In genomic region chr6:2688416-2689064, GRCh38 we compare ENCODE assay signal across 10 cellular contexts.
DNase-seq lines count a peak whose midpoint lies in the region; ATAC-seq lines count a peak whose summit lies in the region.
"Had no signal": no experiment of that assay in that cellular context is flagged by ENCODE, and none has a peak within 500 bp of the region (broad histone marks: within the 10 kb centered on the region; RNA-seq: fewer than 3 reads in every experiment).

No MANE protein-coding gene starts in this region.

- no peaks in the 10 kb centered on the region for H3K36me3 ChIP-seq in naive thymus-derived CD4-positive, alpha-beta T cell (ENCODE audit: control insufficient read depth in 2 of 3, insufficient read depth in 3 of 3, low read length in 3 of 3)

- no peaks in the 10 kb centered on the region for H3K4me1 Mint-ChIP-seq in naive thymus-derived CD4-positive, alpha-beta T cell
- H3K4me1 Mint-ChIP-seq: activated naive CD8-positive, alpha-beta T cell treated with anti-CD3 and anti-CD28 coated beads, Interleukin-2, amount 10 ng/mL, durations not matched to agents 7 days and 5 days had no signal

- H3K4me1 ChIP-seq in naive thymus-derived CD4-positive, alpha-beta T cell (ENCODE audit: control insufficient read depth in 2 of 2, insufficient read depth in 2 of 2, low read length in 2 of 2): no peaks in the 10 kb centered on the region
- H3K4me1 ChIP-seq: parathyroid adenoma had no signal

- no peak overlapping the region for H3K27ac ChIP-seq in naive thymus-derived CD4-positive, alpha-beta T cell (ENCODE audit: low read depth, low read length)
- H3K27ac ChIP-seq: parathyroid adenoma had no signal

- intact Hi-C loops in naive thymus-derived CD4-positive, alpha-beta T cell (cut with micrococcal nuclease): no loop called here

- POLR2A ChIA-PET in naive thymus-derived CD4-positive, alpha-beta T cell (lab: Charles Lee): no interaction called here

- H3K9me3 Mint-ChIP-seq in naive thymus-derived CD4-positive, alpha-beta T cell: peaks cover 0 to 1% (median 0%) of the 10 kb centered on the region in 11 donors
- H3K9me3 Mint-ChIP-seq: activated naive CD8-positive, alpha-beta T cell treated with anti-CD3 and anti-CD28 coated beads, Interleukin-2, amount 10 ng/mL, durations not matched to agents 7 days and 5 days had no signal

- peak; percentile 3 for DNase-seq in DMS53 treated with DMSO at 0.1 percent for 48 hours (lab: John Stamatoyannopoulos, UW; ENCODE audit: unreplicated experiment)
- DNase-seq in LoVo (ENCODE audit: low spot score): peak; percentile 30
- DNase-seq in astrocyte of the hippocampus (ENCODE audit: low read depth, low spot score): peak; percentile 85
- DNase-seq in naive thymus-derived CD4-positive, alpha-beta T cell: no peak
- DNase-seq in GF-D8 (lab: John Stamatoyannopoulos, UW): no peak
- no peak for DNase-seq in NCI-H446 (lab: John Stamatoyannopoulos, UW)
- DNase-seq: activated naive CD8-positive, alpha-beta T cell treated with anti-CD3 and anti-CD28 coated beads, Interleukin-2, amount 10 ng/mL, durations not matched to agents 7 days and 5 days had no signal

- ATAC-seq in naive thymus-derived CD4-positive, alpha-beta T cell: peak; percentile 56
- no peak for ATAC-seq in GM18502 (IDR thresholded peaks at IDR 0.05; ENCODE audit: poor library complexity, unreplicated experiment)
- no peak for ATAC-seq in HG02642 (IDR thresholded peaks at IDR 0.05; ENCODE audit: poor library complexity, unreplicated experiment)

- CTCF ChIA-PET in naive thymus-derived CD4-positive, alpha-beta T cell (lab: Charles Lee): no interaction called here

- no peaks in the 10 kb centered on the region for H3K9me3 ChIP-seq in naive thymus-derived CD4-positive, alpha-beta T cell (ENCODE audit: control insufficient read depth in 2 of 3, low read length in 3 of 3)

- H3K36me3 Mint-ChIP-seq in naive thymus-derived CD4-positive, alpha-beta T cell: peaks cover 0 to 9% (median 5%) of the 10 kb centered on the region in 5 donors
- H3K36me3 Mint-ChIP-seq: activated naive CD8-positive, alpha-beta T cell treated with anti-CD3 and anti-CD28 coated beads, Interleukin-2, amount 10 ng/mL, durations not matched to agents 7 days and 5 days had no signal

- no peak overlapping the region for H3K27ac Mint-ChIP-seq in naive thymus-derived CD4-positive, alpha-beta T cell
- H3K27ac Mint-ChIP-seq: activated naive CD8-positive, alpha-beta T cell treated with anti-CD3 and anti-CD28 coated beads, Interleukin-2, amount 10 ng/mL, durations not matched to agents 7 days and 5 days had no signal

- H3K27me3 ChIP-seq in naive thymus-derived CD4-positive, alpha-beta T cell (ENCODE audit: control insufficient read depth in 2 of 2, insufficient read depth in 2 of 2, low read length in 2 of 2): no peaks in the 10 kb centered on the region

- H3K27me3 Mint-ChIP-seq in naive thymus-derived CD4-positive, alpha-beta T cell: peaks cover 0 to 2% (median 0%) of the 10 kb centered on the region in 5 donors
- H3K27me3 Mint-ChIP-seq: activated naive CD8-positive, alpha-beta T cell treated with anti-CD3 and anti-CD28 coated beads, Interleukin-2, amount 10 ng/mL, durations not matched to agents 7 days and 5 days had no signal

- H3K4me3 ChIP-seq in naive thymus-derived CD4-positive, alpha-beta T cell (ENCODE audit: low read length): no peak overlapping the region

- H3K4me3 Mint-ChIP-seq in naive thymus-derived CD4-positive, alpha-beta T cell: no peak overlapping the region
- H3K4me3 Mint-ChIP-seq: activated naive CD8-positive, alpha-beta T cell treated with anti-CD3 and anti-CD28 coated beads, Interleukin-2, amount 10 ng/mL, durations not matched to agents 7 days and 5 days had no signal

Comparison
In these comparisons a context has a peak if more than half of its experiments do, and no peak if none do; other contexts are left out.
1. DNase-seq: peak in DMS53 treated with DMSO at 0.1 percent for 48 hours (single experiment), LoVo (single experiment) and astrocyte of the hippocampus (single experiment); none in naive thymus-derived CD4-positive, alpha-beta T cell (0 of 9), GF-D8 (single experiment) and NCI-H446 (0 of 2).